In the genomic region with DNA sequence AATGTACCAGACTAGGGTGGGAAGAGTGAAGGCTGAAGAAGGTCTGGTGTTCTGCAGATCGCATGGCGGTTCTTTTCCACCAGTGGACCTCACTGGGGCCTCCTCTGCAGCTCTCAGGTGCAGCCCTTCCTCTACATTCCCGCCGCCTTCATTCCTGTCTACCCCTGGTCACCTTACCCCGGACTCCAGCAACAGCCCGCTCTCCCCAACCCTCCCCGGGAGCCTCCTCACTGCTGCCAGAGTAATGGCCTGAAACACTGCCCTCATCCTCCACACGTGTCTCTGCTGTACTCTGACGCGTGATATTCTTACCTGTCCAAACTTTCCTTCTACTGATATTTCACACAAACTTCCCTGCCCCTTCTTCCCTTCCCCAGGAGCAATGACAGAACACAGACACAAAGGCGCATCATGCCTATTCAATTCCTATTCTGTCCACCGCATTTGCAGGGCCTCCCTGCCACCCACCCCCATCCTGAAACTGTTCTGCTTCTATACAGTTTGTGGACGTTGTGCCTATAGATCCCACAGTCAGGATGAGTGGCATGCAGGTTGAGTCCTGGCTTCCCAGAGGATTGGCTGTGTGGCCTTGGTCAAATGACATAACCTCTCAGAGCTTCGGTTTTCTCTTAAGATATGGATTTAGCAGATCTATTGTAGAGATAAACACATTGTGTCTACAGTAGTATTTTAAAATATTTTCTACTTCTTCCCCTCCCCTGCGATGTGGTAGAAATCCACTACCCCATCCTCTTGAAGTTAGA, we compare ENCODE assay signal across 7 cellular contexts. TPM values are rescaled to one million over a fixed set of nuclear protein-coding genes. Genes with fewer than 3 reads are reported as not detected.
A peak's percentile ranks its signal among the peaks of the same experiment; 100 is the strongest.
DNase-seq lines count a peak whose midpoint lies in the region; ATAC-seq, FAIRE-seq and TF ChIP-seq lines count a peak whose summit lies in the region.

No MANE protein-coding gene starts in this region.

- dilution Hi-C loops in keratinocyte (cut with MboI; ENCODE audit: extremely low pct_ligation_motif_present, low sequenced_read_pairs), result no loop called here

- H3K79me2 ChIP-seq in keratinocyte (ENCODE audit: control insufficient read depth, insufficient read depth, low read length), result peaks cover 31% of the 10 kb centered on the region

- H3K36me3 ChIP-seq in HUES6 (ENCODE audit: control insufficient read depth, insufficient read depth, low read length) (no peaks in the 10 kb centered on the region), keratinocyte (ENCODE audit: control insufficient read depth in 2 of 2, extremely low read depth in 1 of 2, insufficient read depth in 2 of 2, low read length in 2 of 2) (no peaks in the 10 kb centered on the region)
- no peaks in the 10 kb centered on the region for H3K36me3 ChIP-seq in effector memory CD4-positive, alpha-beta T cell (ENCODE audit: control insufficient read depth, insufficient read depth, low read length)

- peak overlapping the region; percentile 6 to 11 for H3K4me3 Mint-ChIP-seq in stimulated activated naive CD8-positive, alpha-beta T cell treated with anti-CD3 and anti-CD28 coated beads, Interleukin-15, amount 100 ng/mL, for 72 hours

- TF ChIP-seq CTCF in astrocyte of the spinal cord (IDR thresholded peaks at IDR 0.05; ENCODE audit: low read depth, low read length) (no peak), keratinocyte (optimal IDR thresholded peaks at IDR 0.05 in 1 of 3, IDR thresholded peaks at IDR 0.05 in 1 of 3, conservative IDR thresholded peaks at IDR 0.05 in 1 of 3; ENCODE audit: extremely low read depth in 1 of 3, insufficient read depth in 2 of 3, low read length in 3 of 3) (no peak)

- ATAC-seq in stimulated activated naive CD8-positive, alpha-beta T cell treated with anti-CD3 and anti-CD28 coated beads, Interleukin-15, amount 100 ng/mL, for 72 hours, result no peak
- ATAC-seq in GM21619 (IDR thresholded peaks at IDR 0.05; ENCODE audit: unreplicated experiment), result no peak

- FAIRE-seq in keratinocyte (lab: Jason Lieb, UNC), result no peak

- peaks cover 75% of the 10 kb centered on the region for H3K27me3 Mint-ChIP-seq in stimulated activated naive CD8-positive, alpha-beta T cell treated with anti-CD3 and anti-CD28 coated beads, Interleukin-15, amount 100 ng/mL, for 72 hours

- in situ Hi-C loops in astrocyte of the spinal cord (cut with HindIII; ENCODE audit: low sequenced_read_pairs), result no loop called here

- H3K9ac ChIP-seq in HUES6 (ENCODE audit: low read length), result peak overlapping the region; percentile 99
- H3K9ac ChIP-seq in keratinocyte (ENCODE audit: control insufficient read depth, extremely low read depth, insufficient read depth, low read length), result peak overlapping the region; percentile 80

- peak overlapping the region; percentile 86 for H3K4me3 ChIP-seq in HUES6 (ENCODE audit: low read depth, low read length)
- H3K4me3 ChIP-seq in astrocyte of the spinal cord (ENCODE audit: low read depth, low read length), result peak overlapping the region; percentile 56
- H3K4me3 ChIP-seq in keratinocyte (ENCODE audit: control insufficient read depth in 2 of 3, extremely low read depth in 1 of 3, insufficient read depth in 2 of 3, low read depth in 1 of 3, low read length in 3 of 3), result peak overlapping the region; percentile 58 to 82 (median 81)
- H3K4me3 ChIP-seq in effector memory CD4-positive, alpha-beta T cell (ENCODE audit: insufficient read depth, low read depth, low read length, poor library complexity, severe bottlenecking), result no peak overlapping the region

- H3K27ac ChIP-seq in HUES6 (ENCODE audit: low read depth, low read length) (peak overlapping the region; percentile 99; the same call in 1 of the 2 replicates), keratinocyte (ENCODE audit: control insufficient read depth, insufficient read depth, low read length) (no peak overlapping the region)
- H3K27ac ChIP-seq in effector memory CD4-positive, alpha-beta T cell (ENCODE audit: insufficient read depth, low read length, poor library complexity, severe bottlenecking), result no peak overlapping the region

- DNase-seq in astrocyte of the spinal cord (ENCODE audit: low read depth, low spot score), result no peak
- no peak for DNase-seq in keratinocyte (ENCODE audit: low read depth, low spot score)
- no peak for DNase-seq in stimulated activated naive CD8-positive, alpha-beta T cell treated with anti-CD3 and anti-CD28 coated beads, Interleukin-15, amount 100 ng/mL, for 72 hours
- no peak for DNase-seq in hepatic stellate cell (ENCODE audit: low spot score)
- no peak for DNase-seq in effector memory CD4-positive, alpha-beta T cell

- H3K9me1 ChIP-seq in keratinocyte (ENCODE audit: control insufficient read depth, extremely low read depth, insufficient read depth, low read length), result no peaks in the 10 kb centered on the region

- H3K9me3 ChIP-seq in HUES6 (ENCODE audit: control insufficient read depth, insufficient read depth, low read depth, low read length), result no peaks in the 10 kb centered on the region
- no peaks in the 10 kb centered on the region for H3K9me3 ChIP-seq in keratinocyte (ENCODE audit: control insufficient read depth, low read depth, low read length)
- H3K9me3 ChIP-seq in effector memory CD4-positive, alpha-beta T cell (ENCODE audit: control insufficient read depth, low read length), result no peaks in the 10 kb centered on the region

- peak overlapping the region; percentile 65 for H3K4me2 ChIP-seq in keratinocyte (ENCODE audit: control insufficient read depth, extremely low read depth, insufficient read depth, low read depth, low read length)

- peaks cover 18% of the 10 kb centered on the region for H3K4me1 Mint-ChIP-seq in stimulated activated naive CD8-positive, alpha-beta T cell treated with anti-CD3 and anti-CD28 coated beads, Interleukin-15, amount 100 ng/mL, for 72 hours

- peaks cover 6% of the 10 kb centered on the region; the same call in 1 of the 2 replicates for H3K27me3 ChIP-seq in HUES6 (ENCODE audit: control insufficient read depth, insufficient read depth, low read length)
- H3K27me3 ChIP-seq in keratinocyte (ENCODE audit: control insufficient read depth, extremely low read depth, insufficient read depth, low read length), result no peaks in the 10 kb centered on the region
- H3K27me3 ChIP-seq in effector memory CD4-positive, alpha-beta T cell (replicated peaks; ENCODE audit: control insufficient read depth, insufficient read depth, low read length, poor library complexity, severe bottlenecking), result peaks cover 36% of the 10 kb centered on the region

- H3K4me1 ChIP-seq in HUES6 (ENCODE audit: control insufficient read depth, insufficient read depth, low read length) (peaks cover 57% of the 10 kb centered on the region), keratinocyte (ENCODE audit: control insufficient read depth, extremely low read depth, insufficient read depth, low read length) (peaks cover 33% of the 10 kb centered on the region)
- H3K4me1 ChIP-seq in effector memory CD4-positive, alpha-beta T cell (ENCODE audit: control insufficient read depth, insufficient read depth, low read length, poor library complexity, severe bottlenecking), result peaks cover 14% of the 10 kb centered on the region

- no peak overlapping the region for H3K27ac Mint-ChIP-seq in stimulated activated naive CD8-positive, alpha-beta T cell treated with anti-CD3 and anti-CD28 coated beads, Interleukin-15, amount 100 ng/mL, for 72 hours

- no peaks in the 10 kb centered on the region for H4K20me1 ChIP-seq in keratinocyte (ENCODE audit: control insufficient read depth, extremely low read depth, insufficient read depth, low read length)

- no peak overlapping the region for H2AFZ ChIP-seq in keratinocyte (ENCODE audit: control insufficient read depth, low read length)

- H3K9me3 Mint-ChIP-seq in stimulated activated naive CD8-positive, alpha-beta T cell treated with anti-CD3 and anti-CD28 coated beads, Interleukin-15, amount 100 ng/mL, for 72 hours, result no peaks in the 10 kb centered on the region

RNA-seq across cellular contexts. Expression of a gene that starts 1.7 kb away (rescaled TPM):
- 11.7 to 31.0 TPM (median 12.3 TPM) in 3 replicates for polyA plus RNA-seq in keratinocyte
- 2.4 TPM for polyA plus RNA-seq in keratinocyte (2011; ENCODE audit: low read depth)
- 14.8 and 15.2 TPM in 2 replicates for polyA plus RNA-seq in keratinocyte (2011; cell fraction: cytosol; rRNA removed)
- polyA plus RNA-seq in keratinocyte (2011; cell fraction: nucleus; rRNA removed), result 22.7 and 25.6 TPM in 2 replicates
- polyA plus RNA-seq in keratinocyte (2012; ENCODE audit: low replicate concordance), result 4.1 and 19.0 TPM in 2 replicates
- polyA minus RNA-seq in keratinocyte, result 22.1 to 35.4 TPM (median 28.4 TPM) in 3 replicates
- 40.9 TPM for polyA minus RNA-seq in keratinocyte (2011; cell fraction: cytosol; rRNA and poly(A)+ RNA removed)
- polyA minus RNA-seq in keratinocyte (2011; cell fraction: nucleus; rRNA and poly(A)+ RNA removed), result 17.3 and 42.0 TPM in 2 replicates
